10 cellular contexts compared by ENCODE assay signal in the genomic region with DNA sequence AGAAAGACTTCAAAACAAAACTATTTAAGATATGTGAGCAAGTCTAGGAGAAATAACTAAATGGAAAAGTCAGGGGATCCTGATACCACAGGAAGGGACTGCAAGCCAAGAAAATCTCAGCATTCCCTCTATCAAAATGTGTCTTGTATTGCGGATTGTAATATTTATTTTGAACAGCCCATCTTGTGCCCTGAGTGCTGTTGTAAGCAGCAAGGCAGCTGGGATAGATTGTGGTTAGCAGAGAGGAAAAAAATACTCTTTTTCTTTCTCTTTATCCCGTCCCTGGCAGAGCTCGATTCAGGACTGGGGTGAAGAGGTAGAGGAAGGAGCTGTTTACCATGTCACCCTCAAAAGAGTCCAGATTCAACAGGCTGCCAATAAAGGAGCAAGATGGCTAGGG. TPM values are rescaled to one million over a fixed set of nuclear protein-coding genes. Genes with fewer than 3 reads are reported as not detected.
DNase-seq lines count a peak whose midpoint lies in the region; ATAC-seq and TF ChIP-seq lines count a peak whose summit lies in the region.
"Had no signal": no experiment of that assay in that cellular context is flagged by ENCODE, and none has a peak within 500 bp of the region (broad histone marks: within the 10 kb centered on the region; RNA-seq: fewer than 3 reads in every experiment).

No MANE protein-coding gene starts in this region.

- peak overlapping the region; percentile 95 for H3K9ac ChIP-seq in SK-N-MC (ENCODE audit: insufficient read length)

- intact Hi-C loops in sigmoid colon (cut with DNase I) = loop anchor here (5.0 kb wide), 2 partner anchors 74 to 96 kb away; no protein-coding TSS in a partner anchor

- DNase-seq in GM06990 (ENCODE audit: extremely low read depth, insufficient read length) (no peak), SK-N-MC (ENCODE audit: low read depth, low spot score) (no peak), glomerular visceral epithelial cell (ENCODE audit: extremely low spot score) (peak; percentile 14), sigmoid colon (no peak), NCI-H774 (lab: John Stamatoyannopoulos, UW) (no peak), HuH-7.5 (ENCODE audit: low spot score) (no peak), GM13976 (ENCODE audit: low spot score) (no peak)
- DNase-seq: activated CD4-positive, alpha-beta memory T cell treated with anti-CD3 and anti-CD28 coated beads, Interleukin-2, amount 10 ng/mL, durations not matched to agents 7 days and 5 days; NCI-H2081 had no signal

- in situ Hi-C loops in GM13976 (cut with MboI; ENCODE audit: low sequenced_read_pairs, unreplicated experiment) = no loop called here

- H3K36me3 ChIP-seq in GM06990 (ENCODE audit: control insufficient read depth, insufficient read depth, low read length) (no peaks in the 10 kb centered on the region), SK-N-MC (ENCODE audit: insufficient read depth, low read length) (peaks cover 41% of the 10 kb centered on the region), sigmoid colon (peaks cover 0 to 3% (median 0%) of the 10 kb centered on the region in 4 donors)

- H3K27ac ChIP-seq in SK-N-MC (peak overlapping the region; percentile 15; the same call in 1 of the 2 replicates), sigmoid colon (peak overlapping the region; percentile 83 to 94 (median 90))

- TF ChIP-seq CTCF in GM06990 (IDR thresholded peaks at IDR 0.05; ENCODE audit: insufficient read depth, low read length, poor library complexity, severe bottlenecking) (no peak), sigmoid colon (IDR thresholded peaks at IDR 0.05) (no peak), GM13976 (IDR thresholded peaks at IDR 0.05; ENCODE audit: borderline replicate concordance, control extremely low read depth, extremely low read depth, insufficient read depth, missing control alignments) (no peak)

- H3K27me3 ChIP-seq in GM06990 (replicated peaks; ENCODE audit: control insufficient read depth, insufficient read depth, low read length) = no peaks in the 10 kb centered on the region
- H3K27me3 ChIP-seq in sigmoid colon = no peaks in the 10 kb centered on the region

- H3K4me3 ChIP-seq in GM06990 (replicated peaks; ENCODE audit: low read depth, low read length) (peak overlapping the region; percentile 88), SK-N-MC (peak overlapping the region; percentile 97), sigmoid colon (peak overlapping the region; percentile 54 to 75 (median 66))

- peaks cover 0 to 54% (median 27%) of the 10 kb centered on the region in 4 donors for H3K4me1 ChIP-seq in sigmoid colon

- WGBS in sigmoid colon, 2 donors = 24 to 36% methylated on average over 3 of the region's 3 CpGs

- TF ChIP-seq POLR2A in sigmoid colon (IDR thresholded peaks at IDR 0.05) = no peak

- no peak for TF ChIP-seq EP300 in sigmoid colon (IDR thresholded peaks at IDR 0.05)

- H3K9me3 ChIP-seq in SK-N-MC (ENCODE audit: low read depth, low read length) (peaks cover 11% of the 10 kb centered on the region; the same call in 1 of the 2 replicates), sigmoid colon (peaks cover 0 to 4% (median 2%) of the 10 kb centered on the region in 4 donors)

- no peak for ATAC-seq in HG02798 (IDR thresholded peaks at IDR 0.05; ENCODE audit: poor library complexity, unreplicated experiment)

RNA-seq across cellular contexts. Expression of gene RGL1, which starts 1.2 kb away (rescaled TPM):
- 10 to 100 TPM; 23.8 to 42.1 (median 30.8) TPM for total RNA-seq in sigmoid colon
- polyA plus RNA-seq in sigmoid colon = 1 to 10 TPM; 8.3 to 9.6 (median 8.9) TPM
